Comparison of ENCODE assay signal across 2 cellular contexts in the genomic region with DNA sequence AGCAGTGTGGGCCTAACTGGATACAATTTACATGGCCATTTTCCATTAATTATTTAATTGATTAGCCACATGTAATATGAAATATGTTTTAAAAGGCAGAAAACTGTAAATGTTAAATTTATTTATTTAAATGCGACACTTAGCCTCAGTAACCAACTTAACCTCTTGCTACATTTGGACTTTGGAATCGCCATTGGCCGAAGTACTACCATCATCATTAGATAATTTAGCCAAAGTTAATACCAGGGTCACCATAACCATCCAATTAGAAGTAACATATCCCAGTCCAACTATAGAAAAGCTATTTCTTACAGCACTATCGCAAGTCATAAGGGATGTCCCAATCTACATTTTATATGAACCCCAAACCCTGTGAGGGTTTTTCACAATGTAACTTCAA.
TF ChIP-seq lines count a peak whose summit lies in the region.

No MANE protein-coding gene starts in this region.

TF ChIP-seq in liver, 16 proteins besides CTCF, POLR2A, EP300 and RAD21 (continued from another document):
- TF ChIP-seq TAF1 (conservative IDR thresholded peaks at IDR 0.05): no peak
- no peak for TF ChIP-seq FOXA1 (IDR thresholded peaks at IDR 0.05)
- no peak for TF ChIP-seq SP1 (IDR thresholded peaks at IDR 0.05)
- peak; percentile 22 for TF ChIP-seq HNF4G (IDR thresholded peaks at IDR 0.05)
- TF ChIP-seq EGR1 (IDR thresholded peaks at IDR 0.05; ENCODE audit: low read depth in 2 of 2): no peak
- TF ChIP-seq, protein P1, sequence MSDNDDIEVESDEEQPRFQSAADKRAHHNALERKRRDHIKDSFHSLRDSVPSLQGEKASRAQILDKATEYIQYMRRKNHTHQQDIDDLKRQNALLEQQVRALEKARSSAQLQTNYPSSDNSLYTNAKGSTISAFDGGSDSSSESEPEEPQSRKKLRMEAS (IDR thresholded peaks at IDR 0.05): no peak
- TF ChIP-seq, protein P2, sequence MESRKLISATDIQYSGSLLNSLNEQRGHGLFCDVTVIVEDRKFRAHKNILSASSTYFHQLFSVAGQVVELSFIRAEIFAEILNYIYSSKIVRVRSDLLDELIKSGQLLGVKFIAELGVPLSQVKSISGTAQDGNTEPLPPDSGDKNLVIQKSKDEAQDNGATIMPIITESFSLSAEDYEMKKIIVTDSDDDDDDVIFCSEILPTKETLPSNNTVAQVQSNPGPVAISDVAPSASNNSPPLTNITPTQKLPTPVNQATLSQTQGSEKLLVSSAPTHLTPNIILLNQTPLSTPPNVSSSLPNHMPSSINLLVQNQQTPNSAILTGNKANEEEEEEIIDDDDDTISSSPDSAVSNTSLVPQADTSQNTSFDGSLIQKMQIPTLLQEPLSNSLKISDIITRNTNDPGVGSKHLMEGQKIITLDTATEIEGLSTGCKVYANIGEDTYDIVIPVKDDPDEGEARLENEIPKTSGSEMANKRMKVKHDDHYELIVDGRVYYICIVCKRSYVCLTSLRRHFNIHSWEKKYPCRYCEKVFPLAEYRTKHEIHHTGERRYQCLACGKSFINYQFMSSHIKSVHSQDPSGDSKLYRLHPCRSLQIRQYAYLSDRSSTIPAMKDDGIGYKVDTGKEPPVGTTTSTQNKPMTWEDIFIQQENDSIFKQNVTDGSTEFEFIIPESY (IDR thresholded peaks at IDR 0.05): no peak
- no peak for TF ChIP-seq GABPA (IDR thresholded peaks at IDR 0.05 in 1 of 2, conservative IDR thresholded peaks at IDR 0.05 in 1 of 2)
- TF ChIP-seq FOXA2 (IDR thresholded peaks at IDR 0.05): no peak
- TF ChIP-seq, protein P3, sequence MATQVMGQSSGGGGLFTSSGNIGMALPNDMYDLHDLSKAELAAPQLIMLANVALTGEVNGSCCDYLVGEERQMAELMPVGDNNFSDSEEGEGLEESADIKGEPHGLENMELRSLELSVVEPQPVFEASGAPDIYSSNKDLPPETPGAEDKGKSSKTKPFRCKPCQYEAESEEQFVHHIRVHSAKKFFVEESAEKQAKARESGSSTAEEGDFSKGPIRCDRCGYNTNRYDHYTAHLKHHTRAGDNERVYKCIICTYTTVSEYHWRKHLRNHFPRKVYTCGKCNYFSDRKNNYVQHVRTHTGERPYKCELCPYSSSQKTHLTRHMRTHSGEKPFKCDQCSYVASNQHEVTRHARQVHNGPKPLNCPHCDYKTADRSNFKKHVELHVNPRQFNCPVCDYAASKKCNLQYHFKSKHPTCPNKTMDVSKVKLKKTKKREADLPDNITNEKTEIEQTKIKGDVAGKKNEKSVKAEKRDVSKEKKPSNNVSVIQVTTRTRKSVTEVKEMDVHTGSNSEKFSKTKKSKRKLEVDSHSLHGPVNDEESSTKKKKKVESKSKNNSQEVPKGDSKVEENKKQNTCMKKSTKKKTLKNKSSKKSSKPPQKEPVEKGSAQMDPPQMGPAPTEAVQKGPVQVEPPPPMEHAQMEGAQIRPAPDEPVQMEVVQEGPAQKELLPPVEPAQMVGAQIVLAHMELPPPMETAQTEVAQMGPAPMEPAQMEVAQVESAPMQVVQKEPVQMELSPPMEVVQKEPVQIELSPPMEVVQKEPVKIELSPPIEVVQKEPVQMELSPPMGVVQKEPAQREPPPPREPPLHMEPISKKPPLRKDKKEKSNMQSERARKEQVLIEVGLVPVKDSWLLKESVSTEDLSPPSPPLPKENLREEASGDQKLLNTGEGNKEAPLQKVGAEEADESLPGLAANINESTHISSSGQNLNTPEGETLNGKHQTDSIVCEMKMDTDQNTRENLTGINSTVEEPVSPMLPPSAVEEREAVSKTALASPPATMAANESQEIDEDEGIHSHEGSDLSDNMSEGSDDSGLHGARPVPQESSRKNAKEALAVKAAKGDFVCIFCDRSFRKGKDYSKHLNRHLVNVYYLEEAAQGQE (IDR thresholded peaks at IDR 0.05): no peak

TF ChIP-seq in HepG2, 621 proteins besides CTCF, POLR2A, EP300 and RAD21 (continued from another document):
- TF ChIP-seq, protein P4, sequence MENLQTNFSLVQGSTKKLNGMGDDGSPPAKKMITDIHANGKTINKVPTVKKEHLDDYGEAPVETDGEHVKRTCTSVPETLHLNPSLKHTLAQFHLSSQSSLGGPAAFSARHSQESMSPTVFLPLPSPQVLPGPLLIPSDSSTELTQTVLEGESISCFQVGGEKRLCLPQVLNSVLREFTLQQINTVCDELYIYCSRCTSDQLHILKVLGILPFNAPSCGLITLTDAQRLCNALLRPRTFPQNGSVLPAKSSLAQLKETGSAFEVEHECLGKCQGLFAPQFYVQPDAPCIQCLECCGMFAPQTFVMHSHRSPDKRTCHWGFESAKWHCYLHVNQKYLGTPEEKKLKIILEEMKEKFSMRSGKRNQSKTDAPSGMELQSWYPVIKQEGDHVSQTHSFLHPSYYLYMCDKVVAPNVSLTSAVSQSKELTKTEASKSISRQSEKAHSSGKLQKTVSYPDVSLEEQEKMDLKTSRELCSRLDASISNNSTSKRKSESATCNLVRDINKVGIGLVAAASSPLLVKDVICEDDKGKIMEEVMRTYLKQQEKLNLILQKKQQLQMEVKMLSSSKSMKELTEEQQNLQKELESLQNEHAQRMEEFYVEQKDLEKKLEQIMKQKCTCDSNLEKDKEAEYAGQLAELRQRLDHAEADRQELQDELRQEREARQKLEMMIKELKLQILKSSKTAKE (CRISPR knock-in tag; IDR thresholded peaks at IDR 0.05; ENCODE audit: borderline replicate concordance): no peak
- no peak for TF ChIP-seq CENPT (CRISPR knock-in tag; IDR thresholded peaks at IDR 0.05; ENCODE audit: low read depth)
- TF ChIP-seq HDAC6 (IDR thresholded peaks at IDR 0.05; ENCODE audit: low read depth, low read length): no peak
- no peak for TF ChIP-seq SALL2 (CRISPR knock-in tag; IDR thresholded peaks at IDR 0.05)
- no peak for TF ChIP-seq SOX13 (IDR thresholded peaks at IDR 0.05)
- no peak for TF ChIP-seq SOX13 (CRISPR knock-in tag; conservative IDR thresholded peaks at IDR 0.05 in 1 of 2, IDR thresholded peaks at IDR 0.05 in 1 of 2)
- TF ChIP-seq NR3C1 (CRISPR knock-in tag; IDR thresholded peaks at IDR 0.05): no peak
- no peak for TF ChIP-seq IKZF4 (CRISPR knock-in tag; IDR thresholded peaks at IDR 0.05; ENCODE audit: borderline replicate concordance, low read depth, not compliant biosample characterization)
- TF ChIP-seq MIER2 (CRISPR knock-in tag; IDR thresholded peaks at IDR 0.05): no peak
- no peak for TF ChIP-seq MED13 (CRISPR knock-in tag; IDR thresholded peaks at IDR 0.05)
- no peak for TF ChIP-seq DMAP1 (CRISPR knock-in tag; IDR thresholded peaks at IDR 0.05)
- TF ChIP-seq, protein P5, sequence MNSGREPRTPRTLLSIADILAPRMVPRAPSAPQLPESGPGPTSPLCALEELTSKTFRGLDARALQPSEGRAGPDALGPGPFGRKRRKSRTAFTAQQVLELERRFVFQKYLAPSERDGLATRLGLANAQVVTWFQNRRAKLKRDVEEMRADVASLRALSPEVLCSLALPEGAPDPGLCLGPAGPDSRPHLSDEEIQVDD (CRISPR knock-in tag; IDR thresholded peaks at IDR 0.05; ENCODE audit: borderline replicate concordance): no peak
- TF ChIP-seq, protein P6, sequence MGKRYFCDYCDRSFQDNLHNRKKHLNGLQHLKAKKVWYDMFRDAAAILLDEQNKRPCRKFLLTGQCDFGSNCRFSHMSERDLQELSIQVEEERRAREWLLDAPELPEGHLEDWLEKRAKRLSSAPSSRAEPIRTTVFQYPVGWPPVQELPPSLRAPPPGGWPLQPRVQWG (CRISPR knock-in tag; IDR thresholded peaks at IDR 0.05; ENCODE audit: borderline replicate concordance, low read depth): no peak
- TF ChIP-seq GABPB1 (CRISPR knock-in tag; IDR thresholded peaks at IDR 0.05): no peak
- no peak for TF ChIP-seq ONECUT2 (CRISPR knock-in tag; IDR thresholded peaks at IDR 0.05)
TF ChIP-seq in HepG2: peak in this region for 0.
